Comparison of ENCODE assay signal across 14 cellular contexts in the genomic region with DNA sequence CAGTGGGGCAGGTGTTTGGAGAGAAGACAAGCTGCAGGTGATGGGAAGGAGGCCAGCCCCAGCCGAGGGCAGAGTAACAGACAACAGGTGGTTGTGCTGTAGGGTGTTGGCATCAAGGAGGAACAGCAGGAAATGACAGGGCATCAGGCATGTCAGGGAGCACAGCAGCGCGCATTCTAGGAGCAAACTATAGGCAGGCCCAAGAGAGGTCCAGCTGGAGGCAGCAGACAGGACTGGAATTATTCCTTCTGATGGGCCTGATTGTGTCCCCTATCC. TPM values are rescaled to one million over a fixed set of nuclear protein-coding genes. Genes with fewer than 3 reads are reported as not detected.
A peak's percentile ranks its signal among the peaks of the same experiment; 100 is the strongest.
DNase-seq lines count a peak whose midpoint lies in the region; ATAC-seq and TF ChIP-seq lines count a peak whose summit lies in the region.
"Had no signal": no experiment of that assay in that cellular context is flagged by ENCODE, and none has a peak within 500 bp of the region (broad histone marks: within the 10 kb centered on the region; RNA-seq: fewer than 3 reads in every experiment).

No MANE protein-coding gene starts in this region.

- peaks cover 2% of the 10 kb centered on the region in 2 donors for H3K27me3 Mint-ChIP-seq in stimulated activated naive B cell treated with anti-CD40 and anti-IgM and Interleukin-4, amounts not matched to agents 10 μg/mL and 1 μg/mL and 100 μg/mL, for 72 hours

- no peak for TF ChIP-seq CTCF in colonic mucosa (IDR thresholded peaks at IDR 0.05)

- intact Hi-C loops in colonic mucosa (cut with DNase I) = no loop called here

- H3K4me3 ChIP-seq in colonic mucosa = no peak overlapping the region
- H3K4me3 ChIP-seq: upper lobe of right lung had no signal

- DNase-seq in NCI-H748 (lab: John Stamatoyannopoulos, UW; ENCODE audit: unreplicated experiment) (peak; percentile 77), NCI-H748 treated with DMSO at 0.1 percent for 48 hours (lab: John Stamatoyannopoulos, UW) (no peak), NCI-H2196 (lab: John Stamatoyannopoulos, UW; ENCODE audit: unreplicated experiment) (peak; percentile 81), colonic mucosa (peak; percentile 67), NCI-H1694 treated with DMSO at 0.1 percent for 48 hours (lab: John Stamatoyannopoulos, UW) (no peak)
- no peak for DNase-seq in stimulated activated naive B cell treated with anti-CD40 and anti-IgM and Interleukin-4, amounts not matched to agents 10 μg/mL and 1 μg/mL and 100 μg/mL, for 72 hours
- DNase-seq: ACHN, cortex of kidney, SIG-M5, upper lobe of right lung had no signal

- H3K4me1 ChIP-seq in colonic mucosa = no peaks in the 10 kb centered on the region

- no peak overlapping the region for H3K9ac ChIP-seq in colonic mucosa (ENCODE audit: low read depth in 2 of 2, low read length in 2 of 2)

- no peaks in the 10 kb centered on the region for H3K9me3 ChIP-seq in colonic mucosa
- H3K9me3 ChIP-seq: upper lobe of right lung had no signal

- no peak for ATAC-seq in stimulated activated naive B cell treated with anti-CD40 and anti-IgM and Interleukin-4, amounts not matched to agents 10 μg/mL and 1 μg/mL and 100 μg/mL, for 72 hours (replicated peaks)
- no peak for ATAC-seq in GM19328 (IDR thresholded peaks at IDR 0.05; ENCODE audit: unreplicated experiment)
- no peak for ATAC-seq in GM21526 (IDR thresholded peaks at IDR 0.05; ENCODE audit: low FRiP score, unreplicated experiment)
- ATAC-seq: natural killer cell treated with Interleukin-12 subunit alpha and Interleukin-12 subunit beta and Interleukin-15 and Interleukin-18, amount 100 ng/mL, for 72 hours; upper lobe of right lung had no signal

- no peaks in the 10 kb centered on the region for H3K36me3 ChIP-seq in colonic mucosa
- H3K36me3 ChIP-seq: upper lobe of right lung had no signal

- no peaks in the 10 kb centered on the region for H3K27me3 ChIP-seq in colonic mucosa
- H3K27me3 ChIP-seq: upper lobe of right lung had no signal

- peaks cover 39 to 72% of the 10 kb centered on the region in 2 donors for H3K4me1 Mint-ChIP-seq in stimulated activated naive B cell treated with anti-CD40 and anti-IgM and Interleukin-4, amounts not matched to agents 10 μg/mL and 1 μg/mL and 100 μg/mL, for 72 hours

- peak overlapping the region; percentile 97 for H3K27ac Mint-ChIP-seq in stimulated activated naive B cell treated with anti-CD40 and anti-IgM and Interleukin-4, amounts not matched to agents 10 μg/mL and 1 μg/mL and 100 μg/mL, for 72 hours
- H3K27ac Mint-ChIP-seq: natural killer cell treated with Interleukin-12 subunit alpha and Interleukin-12 subunit beta and Interleukin-15 and Interleukin-18, amount 100 ng/mL, for 72 hours had no signal

- H3K36me3 Mint-ChIP-seq in stimulated activated naive B cell treated with anti-CD40 and anti-IgM and Interleukin-4, amounts not matched to agents 10 μg/mL and 1 μg/mL and 100 μg/mL, for 72 hours = no peaks in the 10 kb centered on the region
- H3K36me3 Mint-ChIP-seq: IgD-negative memory B cell; natural killer cell treated with Interleukin-12 subunit alpha and Interleukin-12 subunit beta and Interleukin-15 and Interleukin-18, amount 100 ng/mL, for 72 hours had no signal

- no peaks in the 10 kb centered on the region for H3K9me3 Mint-ChIP-seq in stimulated activated naive B cell treated with anti-CD40 and anti-IgM and Interleukin-4, amounts not matched to agents 10 μg/mL and 1 μg/mL and 100 μg/mL, for 72 hours
- H3K9me3 Mint-ChIP-seq: IgD-negative memory B cell; natural killer cell treated with Interleukin-12 subunit alpha and Interleukin-12 subunit beta and Interleukin-15 and Interleukin-18, amount 100 ng/mL, for 72 hours had no signal

- H3K27ac ChIP-seq in colonic mucosa = no peak overlapping the region
- H3K27ac ChIP-seq: upper lobe of right lung had no signal

- peak overlapping the region; percentile 49 to 64 for H3K4me3 Mint-ChIP-seq in stimulated activated naive B cell treated with anti-CD40 and anti-IgM and Interleukin-4, amounts not matched to agents 10 μg/mL and 1 μg/mL and 100 μg/mL, for 72 hours
- H3K4me3 Mint-ChIP-seq: natural killer cell treated with Interleukin-12 subunit alpha and Interleukin-12 subunit beta and Interleukin-15 and Interleukin-18, amount 100 ng/mL, for 72 hours had no signal

RNA-seq across cellular contexts. Expression of gene ADM, which starts 13.6 kb away (rescaled TPM):
- 10 to 100 TPM; 33.0 to 42.4 TPM for total RNA-seq in colonic mucosa

RNA-seq across cellular contexts. Expression of gene SBF2, which starts 24.4 kb away (rescaled TPM):
- 10 to 100 TPM; 30.5 to 47.0 TPM for total RNA-seq in colonic mucosa

Comparison
In these comparisons a context has a peak if more than half of its experiments do, and no peak if none do; other contexts are left out.
1. DNase-seq: peak in NCI-H748 (single experiment), NCI-H2196 (single experiment) and colonic mucosa (single experiment); none in NCI-H748 treated with DMSO at 0.1 percent for 48 hours (single experiment), stimulated activated naive B cell treated with anti-CD40 and anti-IgM and Interleukin-4, amounts not matched to agents 10 μg/mL and 1 μg/mL and 100 μg/mL, for 72 hours (single experiment) and NCI-H1694 treated with DMSO at 0.1 percent for 48 hours (single experiment).